ENCODE assay signal across 25 cellular contexts in the genomic region with DNA sequence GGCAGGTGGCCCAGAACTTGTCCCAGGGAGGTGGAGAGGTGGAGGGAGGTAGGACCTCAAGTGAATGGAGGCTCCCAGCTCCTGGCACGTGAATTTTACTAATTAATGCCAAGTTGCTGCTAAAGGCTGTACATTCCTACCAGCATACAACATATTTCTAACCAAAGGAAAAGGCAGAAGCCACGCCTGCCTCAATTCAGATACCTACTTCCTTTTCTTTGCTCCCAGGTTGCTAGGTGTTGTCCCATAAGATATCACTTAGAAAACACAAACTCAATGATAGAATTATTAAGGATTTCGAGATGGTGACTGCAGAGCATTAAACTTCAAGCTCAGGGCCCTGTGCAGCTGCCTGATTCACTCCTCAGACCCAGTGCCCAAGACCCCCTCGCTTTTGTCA. TPM values are rescaled to one million over a fixed set of nuclear protein-coding genes. Genes with fewer than 3 reads are reported as not detected.
DNase-seq lines count a peak whose midpoint lies in the region; ATAC-seq and TF ChIP-seq lines count a peak whose summit lies in the region.
"Had no signal": no experiment of that assay in that cellular context is flagged by ENCODE, and none has a peak within 500 bp of the region (broad histone marks: within the 10 kb centered on the region; RNA-seq: fewer than 3 reads in every experiment).

No MANE protein-coding gene starts in this region.

- H2AFZ ChIP-seq in KMS-11 (ENCODE audit: low read depth) (peak overlapping the region; percentile 63), trophoblast cell (ENCODE audit: insufficient read depth, low read length, poor library complexity) (no peak overlapping the region)
- H2AFZ ChIP-seq: GM23338, neural progenitor cell had no signal

- H3K9me3 ChIP-seq in stomach (no peaks in the 10 kb centered on the region), trophoblast cell (ENCODE audit: insufficient read depth, low read depth, low read length) (peaks cover 3% of the 10 kb centered on the region)
- H3K9me3 ChIP-seq: gastrocnemius medialis had no signal

- no peak overlapping the region for H2BK5ac ChIP-seq in trophoblast cell (ENCODE audit: low read depth, low read length, poor library complexity)

- no peak overlapping the region for H3K4me3 ChIP-seq in KMS-11 (IDR thresholded peaks at IDR 0.05; ENCODE audit: insufficient read depth, low read depth, low read length)
- H3K4me3 ChIP-seq in stomach: no peak overlapping the region
- H3K4me3 ChIP-seq in trophoblast cell (ENCODE audit: low read depth, low read length): no peak overlapping the region
- H3K4me3 ChIP-seq: gastrocnemius medialis, GM23338, K562, neural progenitor cell had no signal

- H3K4me3 Mint-ChIP-seq in activated CD8-positive, alpha-beta memory T cell treated with anti-CD3 and anti-CD28 coated beads, Interleukin-2, amount 10 ng/mL, durations not matched to agents 7 days and 5 days: no peak overlapping the region
- H3K4me3 Mint-ChIP-seq: GM23338, neural progenitor cell, T-helper 17 cell had no signal

- peaks cover 34% of the 10 kb centered on the region for H3K4me1 Mint-ChIP-seq in activated CD8-positive, alpha-beta memory T cell treated with anti-CD3 and anti-CD28 coated beads, Interleukin-2, amount 10 ng/mL, durations not matched to agents 7 days and 5 days

- H3K27ac ChIP-seq in KMS-11 (peak overlapping the region; percentile 98), stomach (peak overlapping the region; percentile 61 to 79 (median 77)), trophoblast cell (ENCODE audit: low read depth, low read length) (no peak overlapping the region)
- H3K27ac ChIP-seq: gastrocnemius medialis, neural progenitor cell had no signal

- no peaks in the 10 kb centered on the region for H3K79me1 ChIP-seq in trophoblast cell (ENCODE audit: low read length)

- no peaks in the 10 kb centered on the region for H4K20me1 ChIP-seq in KMS-11 (ENCODE audit: insufficient read depth)

- intact Hi-C loops in left colon (cut with DNase I, micrococcal nuclease): no loop called here
- intact Hi-C loops in stomach (cut with DNase I; ENCODE audit: low total_unique reads): no loop called here

- no peak overlapping the region for H3K23ac ChIP-seq in trophoblast cell (ENCODE audit: low read length)

- WGBS in stomach, 5 donors: 44 to 61% (median 54%) methylated on average over 4 of the region's 4 CpGs
- no CpG with 5 or more reads among the region's 4 CpGs for WGBS in trophoblast cell (ENCODE audit: extremely low coverage, insufficient coverage, insufficient read length)

- H3K4me2 ChIP-seq in KMS-11 (peak overlapping the region; percentile 75), trophoblast cell (ENCODE audit: low read length) (no peak overlapping the region)
- H3K4me2 ChIP-seq: GM23338, neural progenitor cell had no signal

- DNase-seq in activated CD8-positive, alpha-beta memory T cell treated with anti-CD3 and anti-CD28 coated beads, Interleukin-2, amount 10 ng/mL, durations not matched to agents 7 days and 5 days: no peak
- no peak for DNase-seq in activated CD8-positive, alpha-beta memory T cell treated with anti-CD3 and anti-CD28 coated beads, Interleukin-2, amount 50 U/mL, for 48 hours
- DNase-seq in left colon (no peak), stomach (no peak), CD1c-positive myeloid dendritic cell (ENCODE audit: extremely low spot score) (no peak), trophoblast cell (no peak), left lobe of liver (ENCODE audit: low spot score) (no peak)
- DNase-seq: activated effector memory CD4-positive, alpha-beta T cell treated with Interleukin-2 at 50 U/mL for 16 hours; amygdala; caudate nucleus; gastrocnemius medialis; kidney glomerular epithelial cell; NCI-H1048; NCI-H2107; NCI-H510A treated with DMSO at 0.1 percent for 48 hours; PC-3; SIG-M5; substantia nigra; T-helper 17 cell had no signal

- peaks cover 3% of the 10 kb centered on the region for H3K27me3 Mint-ChIP-seq in activated CD8-positive, alpha-beta memory T cell treated with anti-CD3 and anti-CD28 coated beads, Interleukin-2, amount 10 ng/mL, durations not matched to agents 7 days and 5 days
- H3K27me3 Mint-ChIP-seq: T-helper 17 cell had no signal

- H3K36me3 ChIP-seq in KMS-11 (ENCODE audit: insufficient read depth) (no peaks in the 10 kb centered on the region), stomach (no peaks in the 10 kb centered on the region), trophoblast cell (ENCODE audit: control insufficient read depth in 1 of 2, insufficient read depth in 2 of 2, low read length in 2 of 2) (no peaks in the 10 kb centered on the region)
- H3K36me3 ChIP-seq: gastrocnemius medialis, neural progenitor cell had no signal

- H4K12ac ChIP-seq in trophoblast cell (ENCODE audit: low read depth, low read length): no peak overlapping the region

- H3K9ac ChIP-seq in KMS-11: peak overlapping the region; percentile 80; the same call in 1 of the 2 replicates
- H3K9ac ChIP-seq in trophoblast cell (ENCODE audit: low read length): no peak overlapping the region
- H3K9ac ChIP-seq: neural progenitor cell had no signal

- H4K91ac ChIP-seq in trophoblast cell (ENCODE audit: low read depth, low read length): no peak overlapping the region

- no peak overlapping the region for H3K14ac ChIP-seq in trophoblast cell (ENCODE audit: low read length)

- H3K36me3 Mint-ChIP-seq in activated CD8-positive, alpha-beta memory T cell treated with anti-CD3 and anti-CD28 coated beads, Interleukin-2, amount 10 ng/mL, durations not matched to agents 7 days and 5 days: no peaks in the 10 kb centered on the region
- H3K36me3 Mint-ChIP-seq: neural progenitor cell had no signal

- H3K18ac ChIP-seq in trophoblast cell (ENCODE audit: low read length): no peak overlapping the region

- TF ChIP-seq EP300 in stomach (IDR thresholded peaks at IDR 0.05): no peak

- H3K9me3 Mint-ChIP-seq in activated CD8-positive, alpha-beta memory T cell treated with anti-CD3 and anti-CD28 coated beads, Interleukin-2, amount 10 ng/mL, durations not matched to agents 7 days and 5 days (ENCODE audit: low read depth): no peaks in the 10 kb centered on the region
- H3K9me3 Mint-ChIP-seq: neural progenitor cell had no signal

- H2BK12ac ChIP-seq in trophoblast cell (ENCODE audit: low read length): no peak overlapping the region

- no peak overlapping the region for H2BK120ac ChIP-seq in trophoblast cell (ENCODE audit: insufficient read depth, low read length, poor library complexity)

- H3K79me2 ChIP-seq in KMS-11 (ENCODE audit: insufficient read depth, low read depth) (no peaks in the 10 kb centered on the region), trophoblast cell (ENCODE audit: control insufficient read depth, insufficient read depth, low read length, poor library complexity) (no peaks in the 10 kb centered on the region)

- CTCF ChIA-PET in activated CD8-positive, alpha-beta memory T cell treated with anti-CD3 and anti-CD28 coated beads, Interleukin-2, amount 10 ng/mL, durations not matched to agents 7 days and 5 days (lab: Charles Lee): interaction anchor here (1.8 to 4.2 kb wide), 4 partner anchors 18 to 69 kb away, joined by 3 to 24 read pairs (median 9); no protein-coding TSS in a partner anchor

- TF ChIP-seq CTCF in KMS-11 (conservative IDR thresholded peaks at IDR 0.05; ENCODE audit: low read depth, low read length): no peak
- no peak for TF ChIP-seq CTCF in stomach (IDR thresholded peaks at IDR 0.05)

- no peaks in the 10 kb centered on the region for H3K27me3 ChIP-seq in KMS-11 (ENCODE audit: insufficient read depth, low read depth)
- no peaks in the 10 kb centered on the region for H3K27me3 ChIP-seq in stomach
- no peaks in the 10 kb centered on the region for H3K27me3 ChIP-seq in trophoblast cell (ENCODE audit: insufficient read depth, low read length)
- H3K27me3 ChIP-seq: gastrocnemius medialis, neural progenitor cell had no signal

- TF ChIP-seq POLR2A in stomach (IDR thresholded peaks at IDR 0.05): no peak

- H3K4me1 ChIP-seq in KMS-11 (ENCODE audit: low read depth, poor library complexity, severe bottlenecking): peaks cover 51% of the 10 kb centered on the region
- peaks cover 26 to 37% (median 29%) of the 10 kb centered on the region in 4 donors for H3K4me1 ChIP-seq in stomach
- H3K4me1 ChIP-seq in trophoblast cell (ENCODE audit: control insufficient read depth in 1 of 2, insufficient read depth in 2 of 2, low read length in 2 of 2): peaks cover 0 to 3% of the 10 kb centered on the region in 2 experiments
- H3K4me1 ChIP-seq: gastrocnemius medialis had no signal

- no peak overlapping the region for H4K8ac ChIP-seq in trophoblast cell (ENCODE audit: low read depth, low read length)

- H3K4ac ChIP-seq in trophoblast cell (ENCODE audit: low read depth, low read length): no peak overlapping the region

- H3K27ac Mint-ChIP-seq in activated CD8-positive, alpha-beta memory T cell treated with anti-CD3 and anti-CD28 coated beads, Interleukin-2, amount 10 ng/mL, durations not matched to agents 7 days and 5 days: peak overlapping the region; percentile 30
- H3K27ac Mint-ChIP-seq: GM23338, neural progenitor cell had no signal

- no peak for ATAC-seq in activated CD8-positive, alpha-beta memory T cell treated with anti-CD3 and anti-CD28 coated beads, Interleukin-2, amount 10 ng/mL, durations not matched to agents 7 days and 5 days
- peak; percentile 76 for ATAC-seq in left colon
- no peak for ATAC-seq in left lobe of liver
- ATAC-seq: gastrocnemius medialis, GM23338, K562, PC-3, T-helper 17 cell had no signal

- no peak overlapping the region for H2AK5ac ChIP-seq in trophoblast cell (ENCODE audit: low read length)

RNA-seq across cellular contexts. Expression of a gene that starts 20.5 kb away (rescaled TPM):
- 1 to 10 TPM; 7.7 to 7.9 TPM for total RNA-seq in activated CD8-positive, alpha-beta memory T cell treated with anti-CD3 and anti-CD28 coated beads, Interleukin-2, amount 10 ng/mL, durations not matched to agents 7 days and 5 days
- total RNA-seq in left colon: 10 to 100 TPM; 71.5 to 90.3 TPM
- total RNA-seq in stomach: 100 to 1,000 TPM in 1 of 5 donors, 10 to 100 TPM in 4; 34.3 to 110 (median 76.3) TPM
- 1 to 10 TPM; 1.7 to 7.6 (median 3.2) TPM for polyA plus RNA-seq in stomach
- 3.6 and 3.9 TPM in 2 replicates for polyA plus RNA-seq in trophoblast cell (2013)
- 32.7 TPM for total RNA-seq in left lobe of liver
- total RNA-seq: epithelial cell of proximal tubule, PC-3, pulmonary artery endothelial cell had no signal
